ENCODE assay signal across 29 cellular contexts in the genomic region with DNA sequence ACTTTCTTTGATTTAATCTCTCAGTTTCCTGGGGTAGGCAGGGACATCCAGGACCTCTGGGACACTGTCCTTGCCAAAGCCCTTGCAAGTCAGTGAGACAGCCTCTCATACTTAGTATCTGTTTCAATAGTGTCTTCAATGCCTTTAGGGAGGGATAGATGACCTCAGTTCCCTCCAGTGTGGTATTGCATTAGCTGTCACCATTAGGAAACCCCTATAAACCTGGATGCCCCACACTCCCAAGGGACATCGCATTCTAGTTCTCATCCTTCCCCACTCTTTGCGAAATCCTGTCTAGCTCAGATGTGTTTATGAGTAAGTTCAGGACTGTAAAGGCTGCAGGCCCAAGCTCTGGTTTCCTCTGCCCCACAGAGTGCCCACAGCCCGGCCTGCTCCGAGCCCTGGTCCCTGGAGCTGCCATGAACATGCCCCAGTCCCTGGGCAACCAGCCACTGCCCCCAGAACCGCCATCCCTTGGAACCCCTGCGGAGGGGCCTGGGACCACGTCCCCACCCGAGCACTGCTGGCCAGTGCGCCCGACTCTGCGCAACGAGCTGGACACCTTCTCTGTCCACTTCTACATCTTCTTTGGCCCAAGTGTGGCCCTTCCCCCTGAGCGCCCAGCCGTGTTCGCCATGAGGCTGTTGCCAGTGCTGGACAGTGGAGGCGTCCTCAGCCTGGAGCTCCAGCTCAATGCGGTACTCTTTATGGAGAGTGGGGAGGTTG. TPM values are rescaled to one million over a fixed set of nuclear protein-coding genes. Genes with fewer than 3 reads are reported as not detected.
DNase-seq lines count a peak whose midpoint lies in the region; ATAC-seq, FAIRE-seq and TF ChIP-seq lines count a peak whose summit lies in the region.
"Had no signal": no experiment of that assay in that cellular context is flagged by ENCODE, and none has a peak within 500 bp of the region (broad histone marks: within the 10 kb centered on the region; RNA-seq: fewer than 3 reads in every experiment).

No MANE protein-coding gene starts in this region.

- peak; percentile 12 for ATAC-seq in GM18498 (IDR thresholded peaks at IDR 0.05; ENCODE audit: unreplicated experiment)
- peak; percentile 26 to 39 for ATAC-seq in stimulated activated naive B cell treated with anti-CD40 and anti-IgM and Interleukin-4, amounts not matched to agents 10 μg/mL and 1 μg/mL and 100 μg/mL, for 72 hours (replicated peaks)
- ATAC-seq in effector memory CD8-positive, alpha-beta T cell (replicated peaks), result no peak
- ATAC-seq: esophagus mucosa, gastroesophageal sphincter, right cardiac atrium had no signal

- H3K36me3 Mint-ChIP-seq in stimulated activated naive B cell treated with anti-CD40 and anti-IgM and Interleukin-4, amounts not matched to agents 10 μg/mL and 1 μg/mL and 100 μg/mL, for 72 hours, result peaks cover 5 to 15% of the 10 kb centered on the region in 2 donors
- peaks cover 4% of the 10 kb centered on the region for H3K36me3 Mint-ChIP-seq in effector memory CD8-positive, alpha-beta T cell (ENCODE audit: insufficient read depth)
- H3K36me3 Mint-ChIP-seq: natural killer cell treated with Interleukin-12 subunit alpha and Interleukin-12 subunit beta and Interleukin-15 and Interleukin-18, amount 100 ng/mL, for 72 hours had no signal

- TF ChIP-seq POLR2A in lower leg skin (IDR thresholded peaks at IDR 0.05), result no peak

- H3K4me3 ChIP-seq in MM.1S (ENCODE audit: low read length), result no peak overlapping the region
- H3K4me3 ChIP-seq in lower leg skin (ENCODE audit: low read depth, poor library complexity, severe bottlenecking), result no peak overlapping the region
- H3K4me3 ChIP-seq: gastroesophageal sphincter, left ventricle myocardium inferior, tibial nerve had no signal

- H4K20me1 ChIP-seq in MM.1S (ENCODE audit: insufficient read depth, low read length), result no peaks in the 10 kb centered on the region

- DNase-seq in MM.1S, result no peak
- peak; percentile 54 to 80 for DNase-seq in lower leg skin (ENCODE audit: low spot score in 2 of 2)
- DNase-seq in stimulated activated naive B cell treated with anti-CD40 and anti-IgM and Interleukin-4, amounts not matched to agents 10 μg/mL and 1 μg/mL and 100 μg/mL, for 72 hours, result no peak
- DNase-seq in RCC 7860 (ENCODE audit: low spot score), result no peak
- no peak for DNase-seq in effector memory CD8-positive, alpha-beta T cell
- DNase-seq in SW480 (ENCODE audit: low spot score), result no peak
- DNase-seq: activated CD4-positive, alpha-beta T cell treated with anti-CD3 and anti-CD28 coated beads, Interleukin-2, amount 10 ng/mL, durations not matched to agents 24 days and 14 days; activated naive CD4-positive, alpha-beta T cell treated with Interleukin-2 at 50 U/mL for 16 hours; activated T-cell treated with anti-CD3 and anti-CD28 coated beads, Interleukin-2, amount 50 U/mL, for 72 hours; amniotic stem cell; effector memory CD4-positive, alpha-beta T cell; GF-D8; GOT3; hippocampal formation; KBM-7; left ventricle myocardium inferior; NCI-H2029; right cardiac atrium; SK-N-SH; WERI-Rb-1 had no signal

- no peak for TF ChIP-seq CTCF in MM.1S (IDR thresholded peaks at IDR 0.05; ENCODE audit: low read length)
- TF ChIP-seq CTCF in lower leg skin (IDR thresholded peaks at IDR 0.05), result no peak

- peak overlapping the region; percentile 7 to 12 for H3K4me3 Mint-ChIP-seq in stimulated activated naive B cell treated with anti-CD40 and anti-IgM and Interleukin-4, amounts not matched to agents 10 μg/mL and 1 μg/mL and 100 μg/mL, for 72 hours
- no peak overlapping the region for H3K4me3 Mint-ChIP-seq in effector memory CD8-positive, alpha-beta T cell
- H3K4me3 Mint-ChIP-seq: activated CD4-positive, alpha-beta T cell treated with anti-CD3 and anti-CD28 coated beads, Interleukin-2, amount 10 ng/mL, durations not matched to agents 24 days and 14 days; activated T-cell treated with anti-CD3 and anti-CD28 coated beads, Interleukin-2, amount 50 U/mL, for 72 hours; natural killer cell treated with Interleukin-12 subunit alpha and Interleukin-12 subunit beta and Interleukin-15 and Interleukin-18, amount 100 ng/mL, for 72 hours had no signal

- H3K9me2 ChIP-seq in MM.1S (replicated peaks; ENCODE audit: insufficient read depth, low read length), result no peaks in the 10 kb centered on the region
- H3K9me2 ChIP-seq: SK-N-SH had no signal

- intact Hi-C loops in lower leg skin (cut with DNase I; ENCODE audit: low total_unique reads), result no loop called here

- peak overlapping the region; percentile 61 for H3K4me2 ChIP-seq in MM.1S (ENCODE audit: low read depth, low read length)
- H3K4me2 ChIP-seq: SK-N-SH had no signal

- H3K27ac Mint-ChIP-seq in stimulated activated naive B cell treated with anti-CD40 and anti-IgM and Interleukin-4, amounts not matched to agents 10 μg/mL and 1 μg/mL and 100 μg/mL, for 72 hours, result peak overlapping the region; percentile 64
- H3K27ac Mint-ChIP-seq in effector memory CD8-positive, alpha-beta T cell, result no peak overlapping the region
- H3K27ac Mint-ChIP-seq: activated CD4-positive, alpha-beta T cell treated with anti-CD3 and anti-CD28 coated beads, Interleukin-2, amount 10 ng/mL, durations not matched to agents 24 days and 14 days; activated T-cell treated with anti-CD3 and anti-CD28 coated beads, Interleukin-2, amount 50 U/mL, for 72 hours had no signal

- H3K9me3 ChIP-seq in MM.1S (replicated peaks; ENCODE audit: insufficient read depth, low read length), result no peaks in the 10 kb centered on the region
- H3K9me3 ChIP-seq: gastroesophageal sphincter, left ventricle myocardium inferior, SK-N-SH, tibial nerve had no signal

- H2AFZ ChIP-seq in MM.1S (ENCODE audit: low read length), result peak overlapping the region; percentile 31; the same call in 1 of the 2 replicates
- H2AFZ ChIP-seq: parathyroid adenoma had no signal

- no peak for FAIRE-seq in RCC 7860 (lab: Jason Lieb, UNC)

- H3K27me3 ChIP-seq in MM.1S (replicated peaks; ENCODE audit: insufficient read depth, low read length), result no peaks in the 10 kb centered on the region
- H3K27me3 ChIP-seq: gastroesophageal sphincter, tibial nerve had no signal

- WGBS in lower leg skin, 2 donors, result 95 to 96% methylated on average over 17 of the region's 17 CpGs

- peaks cover 52 to 76% of the 10 kb centered on the region in 2 donors for H3K4me1 Mint-ChIP-seq in stimulated activated naive B cell treated with anti-CD40 and anti-IgM and Interleukin-4, amounts not matched to agents 10 μg/mL and 1 μg/mL and 100 μg/mL, for 72 hours
- peaks cover 14% of the 10 kb centered on the region in 2 donors for H3K4me1 Mint-ChIP-seq in effector memory CD8-positive, alpha-beta T cell (ENCODE audit: low read depth in 2 of 2)

- H3K27ac ChIP-seq in MM.1S (ENCODE audit: low read length), result peak overlapping the region; percentile 47; the same call in 1 of the 2 replicates
- H3K27ac ChIP-seq: left ventricle myocardium inferior, parathyroid adenoma, tibial nerve, WERI-Rb-1 had no signal

- H3K27me3 Mint-ChIP-seq in stimulated activated naive B cell treated with anti-CD40 and anti-IgM and Interleukin-4, amounts not matched to agents 10 μg/mL and 1 μg/mL and 100 μg/mL, for 72 hours, result no peaks in the 10 kb centered on the region
- H3K27me3 Mint-ChIP-seq in effector memory CD8-positive, alpha-beta T cell, result peaks cover 0 to 7% of the 10 kb centered on the region in 2 donors
- H3K27me3 Mint-ChIP-seq: activated CD4-positive, alpha-beta T cell treated with anti-CD3 and anti-CD28 coated beads, Interleukin-2, amount 10 ng/mL, durations not matched to agents 24 days and 14 days; natural killer cell treated with Interleukin-12 subunit alpha and Interleukin-12 subunit beta and Interleukin-15 and Interleukin-18, amount 100 ng/mL, for 72 hours had no signal

- no peaks in the 10 kb centered on the region for H3K36me3 ChIP-seq in MM.1S (replicated peaks; ENCODE audit: insufficient read depth, low read length)
- H3K36me3 ChIP-seq: WERI-Rb-1 had no signal

- peaks cover 47% of the 10 kb centered on the region for H3K4me1 ChIP-seq in MM.1S (ENCODE audit: low read length)
- H3K4me1 ChIP-seq: parathyroid adenoma had no signal

- H3F3A ChIP-seq in MM.1S (ENCODE audit: insufficient read depth, low read length), result peaks cover 8% of the 10 kb centered on the region

- H3K9ac ChIP-seq in MM.1S (ENCODE audit: low read length), result no peak overlapping the region
- H3K9ac ChIP-seq: parathyroid adenoma, SK-N-SH had no signal

- no peaks in the 10 kb centered on the region for H3K79me2 ChIP-seq in MM.1S (ENCODE audit: low read length)
- H3K79me2 ChIP-seq: parathyroid adenoma had no signal

- H3K9me3 Mint-ChIP-seq in stimulated activated naive B cell treated with anti-CD40 and anti-IgM and Interleukin-4, amounts not matched to agents 10 μg/mL and 1 μg/mL and 100 μg/mL, for 72 hours, result peaks cover 0 to 4% of the 10 kb centered on the region in 2 donors
- H3K9me3 Mint-ChIP-seq in effector memory CD8-positive, alpha-beta T cell, result no peaks in the 10 kb centered on the region
- H3K9me3 Mint-ChIP-seq: activated CD4-positive, alpha-beta T cell treated with anti-CD3 and anti-CD28 coated beads, Interleukin-2, amount 10 ng/mL, durations not matched to agents 24 days and 14 days; activated T-cell treated with anti-CD3 and anti-CD28 coated beads, Interleukin-2, amount 50 U/mL, for 72 hours; natural killer cell treated with Interleukin-12 subunit alpha and Interleukin-12 subunit beta and Interleukin-15 and Interleukin-18, amount 100 ng/mL, for 72 hours had no signal

RNA-seq across cellular contexts. Expression of a gene that starts 13.2 kb away (rescaled TPM):
- total RNA-seq in lower leg skin, result 1 to 10 TPM; 2.2 to 8.4 (median 5.4) TPM

RNA-seq across cellular contexts. Expression of a gene that starts 13.7 kb away (rescaled TPM):
- total RNA-seq in lower leg skin, result not detected
- total RNA-seq: activated CD4-positive, alpha-beta T cell treated with anti-CD3 and anti-CD28 coated beads, Interleukin-2, amount 10 ng/mL, durations not matched to agents 24 days and 14 days; activated T-cell treated with anti-CD3 and anti-CD28 coated beads, Interleukin-2, amount 50 U/mL, for 72 hours; esophagus mucosa; gastroesophageal sphincter; HT1080; left ventricle myocardium inferior; mononuclear cell; natural killer cell treated with Interleukin-12 subunit alpha and Interleukin-12 subunit beta and Interleukin-15 and Interleukin-18, amount 100 ng/mL, for 72 hours; right cardiac atrium; T-helper 2 cell treated with Interferon-gamma antibody and Interleukin-4, amounts not matched to agents 100 ng/mL and 5 ng/mL, for 36 hours; tibial nerve had no signal

RNA-seq across cellular contexts. Expression of a gene that starts 27.3 kb away (rescaled TPM):
- total RNA-seq in lower leg skin, result 10 to 100 TPM; 17.8 to 27.9 (median 19.9) TPM

RNA-seq across cellular contexts. Expression of a gene that starts 28.0 kb away (rescaled TPM):
- not detected for total RNA-seq in lower leg skin
- total RNA-seq: activated CD4-positive, alpha-beta T cell treated with anti-CD3 and anti-CD28 coated beads, Interleukin-2, amount 10 ng/mL, durations not matched to agents 24 days and 14 days; activated T-cell treated with anti-CD3 and anti-CD28 coated beads, Interleukin-2, amount 50 U/mL, for 72 hours; esophagus mucosa; gastroesophageal sphincter; HT1080; left ventricle myocardium inferior; mononuclear cell; natural killer cell treated with Interleukin-12 subunit alpha and Interleukin-12 subunit beta and Interleukin-15 and Interleukin-18, amount 100 ng/mL, for 72 hours; right cardiac atrium; T-helper 2 cell treated with Interferon-gamma antibody and Interleukin-4, amounts not matched to agents 100 ng/mL and 5 ng/mL, for 36 hours; tibial nerve had no signal

RNA-seq across cellular contexts. Expression of a gene that starts 30.1 kb away (rescaled TPM):
- total RNA-seq in lower leg skin, result under 1 TPM in 2 of 4 donors, not detected in 2; 0.29 to 0.42 TPM

Comparison
In these comparisons a context has a peak if more than half of its experiments do, and no peak if none do; other contexts are left out.
1. DNase-seq: peak in lower leg skin (2 of 2); none in MM.1S (single experiment), stimulated activated naive B cell treated with anti-CD40 and anti-IgM and Interleukin-4, amounts not matched to agents 10 μg/mL and 1 μg/mL and 100 μg/mL, for 72 hours (single experiment), RCC 7860 (single experiment), effector memory CD8-positive, alpha-beta T cell (0 of 3) and SW480 (single experiment).
2. H3K4me3 Mint-ChIP-seq: peak in stimulated activated naive B cell treated with anti-CD40 and anti-IgM and Interleukin-4, amounts not matched to agents 10 μg/mL and 1 μg/mL and 100 μg/mL, for 72 hours (2 of 2); none in effector memory CD8-positive, alpha-beta T cell (0 of 2).